Comparison of ENCODE assay signal across 30 cellular contexts in genomic region chr4:148261861-148262260, GRCh38.
DNase-seq lines count a peak whose midpoint lies in the region; ATAC-seq and TF ChIP-seq lines count a peak whose summit lies in the region.
"Had no signal": no experiment of that assay in that cellular context is flagged by ENCODE, and none has a peak within 500 bp of the region (broad histone marks: within the 10 kb centered on the region; RNA-seq: fewer than 3 reads in every experiment).

No MANE protein-coding gene starts in this region.

- no peak overlapping the region for H3K4me3 ChIP-seq in fibroblast of villous mesenchyme (ENCODE audit: low read depth, low read length)
- H3K4me3 ChIP-seq: adrenal gland, gastroesophageal sphincter, GM23248, left ventricle myocardium inferior, neural progenitor cell, Peyer's patch, stomach had no signal

- no peak for TF ChIP-seq CTCF in fibroblast of villous mesenchyme (IDR thresholded peaks at IDR 0.05; ENCODE audit: insufficient read depth, low read depth, low read length)

- DNase-seq in Caki2 (ENCODE audit: low read depth) (peak; percentile 85), M059J (ENCODE audit: low read depth) (peak; percentile 64), fibroblast of villous mesenchyme (ENCODE audit: low read depth) (peak; percentile 78), non-pigmented ciliary epithelial cell (ENCODE audit: low read depth) (peak; percentile 20), iPS-NIHi7 (ENCODE audit: extremely low spot score) (no peak), cerebellum (ENCODE audit: low spot score) (no peak)
- DNase-seq in activated CD8-positive, alpha-beta memory T cell treated with anti-CD3 and anti-CD28 coated beads, Interleukin-2, amount 50 U/mL, for 48 hours: no peak
- DNase-seq: activated CD4-positive, alpha-beta memory T cell treated with anti-CD3 and anti-CD28 coated beads, Interleukin-2, amount 10 ng/mL, durations not matched to agents 7 days and 5 days; activated CD8-positive, alpha-beta memory T cell treated with anti-CD3 and anti-CD28 coated beads, Interleukin-2, amount 50 U/mL, for 4 hours; activated naive CD4-positive, alpha-beta T cell treated with anti-CD3 and anti-CD28 coated beads for 36 hours; adrenal gland; CD8-positive, alpha-beta memory T cell; DMS153; GM23248; HFFc6; hippocampal formation; Kasumi-1; left ventricle myocardium inferior; MV-4-11; NCI-H1436; NCI-H2081; NCI-H226; Peyer's patch; right cardiac atrium; SHP77 treated with DMSO at 0.1 percent for 48 hours; stimulated activated CD4-positive, alpha-beta T cell treated with anti-CD3 and anti-CD28 coated beads, Interleukin-2, amount 100 ng/mL, for 48 hours; stomach had no signal

- no peak for ATAC-seq in HG02678 (IDR thresholded peaks at IDR 0.05; ENCODE audit: unreplicated experiment)
- ATAC-seq: gastroesophageal sphincter, right cardiac atrium had no signal

- in situ Hi-C loops in Caki2 (cut with HindIII; ENCODE audit: low pct_unique_long_range_greater_than_20kb, low sequenced_read_pairs): no loop called here

Comparison
In these comparisons a context has a peak if more than half of its experiments do, and no peak if none do; other contexts are left out.
1. DNase-seq: peak in Caki2 (single experiment), M059J (single experiment), fibroblast of villous mesenchyme (single experiment) and non-pigmented ciliary epithelial cell (single experiment); none in iPS-NIHi7 (single experiment), cerebellum (single experiment) and activated CD8-positive, alpha-beta memory T cell treated with anti-CD3 and anti-CD28 coated beads, Interleukin-2, amount 50 U/mL, for 48 hours (single experiment).